In genomic region chr3:49496845-49497244, GRCh38 we compare ENCODE assay signal across 1 cellular context. TPM values are rescaled to one million over a fixed set of nuclear protein-coding genes. Genes with fewer than 3 reads are reported as not detected.
"Had no signal": no experiment of that assay in that cellular context is flagged by ENCODE, and none has a peak within 500 bp of the region (broad histone marks: within the 10 kb centered on the region; RNA-seq: fewer than 3 reads in every experiment).

No MANE protein-coding gene starts in this region.

RNA-seq across cellular contexts. Expression of gene BSN, which starts 57.4 kb away (rescaled TPM):
- total RNA-seq: bronchial epithelial cell had no signal
